Comparison of ENCODE assay signal across 2 cellular contexts in the genomic region with DNA sequence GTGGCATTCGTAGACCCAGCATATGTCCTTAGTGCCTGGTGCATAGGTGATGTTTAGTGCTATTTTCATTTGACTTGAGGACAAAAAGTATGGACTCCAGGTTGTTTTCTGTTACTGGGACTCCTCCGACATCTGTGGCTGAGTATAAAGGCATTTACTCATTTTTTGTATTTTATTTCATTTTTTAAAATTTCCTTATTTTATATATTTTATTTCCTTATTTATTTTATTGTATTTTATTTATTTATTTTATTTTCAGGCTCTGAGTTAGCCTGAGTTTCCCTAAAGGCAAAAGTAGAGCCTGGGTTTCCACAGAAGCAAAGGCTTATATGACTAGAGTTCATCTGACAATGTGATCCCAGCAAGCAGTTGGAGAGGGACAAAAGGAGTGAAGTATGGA.
"Had no signal": no experiment of that assay in that cellular context is flagged by ENCODE, and none has a peak within 500 bp of the region (broad histone marks: within the 10 kb centered on the region; RNA-seq: fewer than 3 reads in every experiment).

No MANE protein-coding gene starts in this region.

- DNase-seq: GDM1, GF-D8 had no signal
